Comparison of ENCODE assay signal across 9 cellular contexts in the genomic region with DNA sequence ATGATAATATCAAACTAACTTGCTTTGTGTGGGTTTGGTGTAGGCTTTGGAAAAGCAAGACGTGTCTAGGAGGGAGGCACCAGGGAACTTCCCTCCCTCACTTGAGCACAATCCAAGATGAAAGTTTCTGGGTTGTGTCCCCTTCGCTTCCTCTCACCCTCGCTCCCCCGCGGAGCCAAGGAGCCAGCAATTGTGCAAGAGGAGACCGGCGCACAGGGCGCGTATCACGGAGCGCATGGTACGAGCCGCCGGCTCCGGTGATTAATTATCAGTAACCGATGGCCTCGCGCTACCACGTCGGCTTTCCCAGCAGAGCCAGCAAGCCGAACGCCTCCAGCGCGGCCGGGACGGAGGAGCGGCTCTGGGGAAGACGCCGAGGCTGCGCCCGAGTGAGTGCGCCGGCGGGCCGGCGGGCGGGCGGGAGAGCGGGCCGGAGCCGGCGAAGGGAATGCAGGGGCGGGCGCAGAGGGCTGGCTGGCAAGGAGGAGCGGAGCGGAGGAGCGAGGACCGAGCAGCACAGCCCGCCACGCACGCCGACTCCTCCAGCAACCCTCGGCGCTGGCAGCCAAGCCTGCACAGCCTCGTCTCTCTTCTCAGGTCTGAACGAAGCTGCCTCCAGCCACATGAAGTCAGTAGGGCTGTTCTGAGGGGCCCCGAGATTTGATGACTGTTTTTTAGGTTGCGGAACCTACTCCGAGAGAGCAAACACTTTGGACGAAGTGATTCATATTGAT.
DNase-seq lines count a peak whose midpoint lies in the region; ATAC-seq lines count a peak whose summit lies in the region.
"Had no signal": no experiment of that assay in that cellular context is flagged by ENCODE, and none has a peak within 500 bp of the region (broad histone marks: within the 10 kb centered on the region; RNA-seq: fewer than 3 reads in every experiment).

No MANE protein-coding gene starts in this region.

- DNase-seq in DMS 273 (lab: John Stamatoyannopoulos, UW; ENCODE audit: unreplicated experiment) (peak; percentile 89), DMS 273 treated with DMSO at 0.1 percent for 48 hours (lab: John Stamatoyannopoulos, UW) (no peak), NCI-H2227 treated with DMSO at 0.1 percent for 48 hours (lab: John Stamatoyannopoulos, UW) (peak; percentile 64), caudate nucleus (lab: John Stamatoyannopoulos, UW) (peak in 19 of 61 donors; percentile 3 to 56 (median 15)), inferior parietal cortex (ENCODE audit: extremely low spot score) (peak; percentile 16), cortex of kidney (lab: John Stamatoyannopoulos, UW) (no peak)

- H3K4me3 ChIP-seq in skeletal muscle tissue (ENCODE audit: low read length in 3 of 3), result peak overlapping the region; percentile 68 to 80 (median 74)

- ATAC-seq in GM21576 (IDR thresholded peaks at IDR 0.05; ENCODE audit: unreplicated experiment), result no peak

- peaks cover 0 to 7% (median 7%) of the 10 kb centered on the region in 3 donors for H3K27me3 ChIP-seq in skeletal muscle tissue (ENCODE audit: control insufficient read depth in 3 of 3, insufficient read depth in 3 of 3, low read length in 3 of 3)

- H3K9me3 ChIP-seq in skeletal muscle tissue (ENCODE audit: control insufficient read depth in 3 of 3, low read length in 3 of 3), result no peaks in the 10 kb centered on the region

- H3K4me1 ChIP-seq in skeletal muscle tissue (ENCODE audit: control insufficient read depth in 3 of 3, insufficient read depth in 3 of 3, low read length in 3 of 3), result peaks cover 2 to 6% (median 5%) of the 10 kb centered on the region in 3 donors

- no peaks in the 10 kb centered on the region for H3K36me3 ChIP-seq in skeletal muscle tissue (ENCODE audit: control insufficient read depth in 3 of 3, insufficient read depth in 3 of 3, low read length in 3 of 3)

- H3K9ac ChIP-seq in skeletal muscle tissue (ENCODE audit: low read depth in 1 of 3, low read length in 3 of 3), result peak overlapping the region; percentile 72 to 77 (median 76)

- H3K27ac ChIP-seq in caudate nucleus (ENCODE audit: low read depth, low read length) (peak overlapping the region; percentile 14), skeletal muscle tissue (ENCODE audit: low read depth, low read length) (peak overlapping the region; percentile 76)
- H3K27ac ChIP-seq: 22Rv1 had no signal

Comparison
In these comparisons a context has a peak if more than half of its experiments do, and no peak if none do; other contexts are left out.
1. DNase-seq: peak in DMS 273 (single experiment), NCI-H2227 treated with DMSO at 0.1 percent for 48 hours (single experiment) and inferior parietal cortex (single experiment); none in DMS 273 treated with DMSO at 0.1 percent for 48 hours (single experiment) and cortex of kidney (single experiment).